21 cellular contexts compared by ENCODE assay signal in the genomic region with DNA sequence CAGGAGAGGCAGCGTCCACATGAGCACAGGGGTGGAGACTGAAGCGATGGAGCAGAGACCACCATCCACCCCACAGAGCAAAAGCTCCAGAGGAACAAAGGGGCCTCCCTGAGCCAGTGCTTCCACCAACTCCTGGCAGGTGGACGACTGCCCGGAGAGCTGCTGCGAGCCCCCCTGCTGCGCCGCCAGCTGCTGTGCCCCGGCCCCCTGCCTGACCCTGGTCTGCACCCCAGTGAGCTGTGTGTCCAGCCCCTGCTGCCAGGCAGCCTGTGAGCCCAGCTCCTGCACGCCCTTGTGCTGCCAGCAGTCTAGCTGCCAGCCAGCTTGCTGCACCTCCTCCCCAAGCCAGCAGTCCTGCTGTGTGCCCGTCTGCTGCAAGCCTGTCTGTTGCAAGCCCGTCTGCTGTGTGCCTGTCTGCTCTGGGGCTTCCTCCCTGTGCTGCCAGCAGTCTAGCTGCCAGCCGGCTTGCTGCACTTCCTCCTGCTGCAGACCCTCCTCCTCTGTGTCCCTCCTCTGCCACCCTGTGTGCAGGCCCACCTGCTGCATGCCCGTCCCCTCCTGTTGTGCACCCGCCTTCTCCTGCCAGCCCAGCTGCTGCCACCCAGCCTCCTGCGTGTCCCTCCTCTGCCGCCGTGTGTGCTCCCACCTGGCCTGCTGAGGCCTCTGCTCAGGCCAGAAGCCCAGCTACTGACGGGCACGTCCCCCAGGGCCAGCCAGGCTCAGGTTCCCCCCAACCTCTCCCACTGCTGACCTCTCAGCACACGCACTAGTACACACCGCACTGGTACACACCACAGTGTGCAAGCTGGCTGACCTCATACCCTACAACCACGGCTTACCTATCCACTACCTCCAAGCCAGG. TPM values are rescaled to one million over a fixed set of nuclear protein-coding genes. Genes with fewer than 3 reads are reported as not detected.
A peak's percentile ranks its signal among the peaks of the same experiment; 100 is the strongest.
DNase-seq lines count a peak whose midpoint lies in the region; ATAC-seq and TF ChIP-seq lines count a peak whose summit lies in the region.
"Had no signal": no experiment of that assay in that cellular context is flagged by ENCODE, and none has a peak within 500 bp of the region (broad histone marks: within the 10 kb centered on the region; RNA-seq: fewer than 3 reads in every experiment).

No MANE protein-coding gene starts in this region.

- no peak for TF ChIP-seq EP300 in SK-N-SH (IDR thresholded peaks at IDR 0.05; ENCODE audit: borderline replicate concordance in 1 of 2, low read depth in 1 of 2, low read length in 1 of 2)

- H3K4me3 ChIP-seq in SK-N-SH (ENCODE audit: low read depth in 2 of 2, low read length in 1 of 2) (no peak overlapping the region), colonic mucosa (no peak overlapping the region)
- H3K4me3 ChIP-seq: body of pancreas, dorsolateral prefrontal cortex, prostate gland had no signal

- no peak overlapping the region for H2AFZ ChIP-seq in SK-N-SH (ENCODE audit: low read depth)

- H3K9ac ChIP-seq in SK-N-SH = no peak overlapping the region
- H3K9ac ChIP-seq in colonic mucosa (ENCODE audit: low read depth in 2 of 2, low read length in 2 of 2) = no peak overlapping the region

- H4K20me1 ChIP-seq in SK-N-SH (ENCODE audit: insufficient read depth) = no peaks in the 10 kb centered on the region

- no peaks in the 10 kb centered on the region for H3K9me2 ChIP-seq in SK-N-SH

- POLR2A ChIA-PET in SK-N-SH (lab: Yijun Ruan, JAX) = no interaction called here

- H3K79me2 ChIP-seq in SK-N-SH (ENCODE audit: insufficient read depth) = no peaks in the 10 kb centered on the region

- WGBS in SK-N-SH (ENCODE audit: low lambda C conversion rate) = 21% methylated on average over 11 of the region's 22 CpGs

- H3K36me3 ChIP-seq in SK-N-SH (replicated peaks in 1 of 2; ENCODE audit: control insufficient read depth in 1 of 2, insufficient read depth in 2 of 2, low read length in 1 of 2) (no peaks in the 10 kb centered on the region), colonic mucosa (no peaks in the 10 kb centered on the region)
- H3K36me3 ChIP-seq: prostate gland had no signal

- no peaks in the 10 kb centered on the region for H3K9me3 ChIP-seq in SK-N-SH
- no peaks in the 10 kb centered on the region for H3K9me3 ChIP-seq in colonic mucosa
- H3K9me3 ChIP-seq: body of pancreas, prostate gland had no signal

- H3K4me2 ChIP-seq in SK-N-SH = no peak overlapping the region

- CTCF ChIA-PET in SK-N-SH (lab: Yijun Ruan, JAX) = interaction anchor here (1.1 to 1.9 kb wide), 2 partner anchors 91 to 98 kb away, joined by 3 to 7 read pairs; no protein-coding TSS in a partner anchor

- intact Hi-C loops in colonic mucosa (cut with DNase I) = no loop called here

- ATAC-seq in SK-N-SH treated with all-trans-retinoic acid at 6 μM for 48 hours (no peak), GM18519 (IDR thresholded peaks at IDR 0.05; ENCODE audit: low FRiP score, unreplicated experiment) (no peak)
- ATAC-seq: activated T-cell treated with anti-CD3 and anti-CD28 coated beads, Interleukin-2, amount 50 U/mL, for 4 hours; body of pancreas; esophagus mucosa; stimulated activated naive B cell treated with anti-CD40 and anti-IgM and Interleukin-4, amounts not matched to agents 10 μg/mL and 1 μg/mL and 100 μg/mL, for 72 hours had no signal

- H3K27me3 ChIP-seq in SK-N-SH (ENCODE audit: insufficient read depth) (peaks cover 83% of the 10 kb centered on the region), colonic mucosa (peaks cover 30% of the 10 kb centered on the region)

- TF ChIP-seq CTCF in SK-N-SH (IDR thresholded peaks at IDR 0.05) = no peak
- TF ChIP-seq CTCF in colonic mucosa (IDR thresholded peaks at IDR 0.05) = no peak

- H3K27ac ChIP-seq in SK-N-SH (ENCODE audit: low read depth in 2 of 2, low read length in 1 of 2) (no peak overlapping the region), colonic mucosa (no peak overlapping the region)
- H3K27ac ChIP-seq: body of pancreas, C4-2B, dorsolateral prefrontal cortex, prostate gland had no signal

- H3K4me1 ChIP-seq in SK-N-SH (ENCODE audit: control insufficient read depth in 1 of 2, insufficient read depth in 2 of 2, low read depth in 1 of 2, low read length in 1 of 2) (no peaks in the 10 kb centered on the region; a peak in 1 of 4 replicates), colonic mucosa (no peaks in the 10 kb centered on the region)
- H3K4me1 ChIP-seq: body of pancreas, prostate gland had no signal

- DNase-seq in SK-N-SH (peak; percentile 9), NCI-H1092 treated with DMSO at 0.1 percent for 48 hours (lab: John Stamatoyannopoulos, UW) (peak; percentile 82), colonic mucosa (peak; percentile 12), HCEC 1CT (no peak), occipital lobe (lab: John Stamatoyannopoulos, UW) (no peak)
- peak; percentile 20 for DNase-seq in stimulated activated CD8-positive, alpha-beta memory T cell treated with anti-CD3 and anti-CD28 coated beads, Interleukin-4, amount 100 ng/mL, for 48 hours
- DNase-seq: activated CD4-positive, alpha-beta T cell treated with anti-CD3 and anti-CD28 coated beads for 4 hours; activated T-cell treated with anti-CD3 and anti-CD28 coated beads, Interleukin-2, amount 50 U/mL, for 4 hours; body of pancreas; GOT3; KBM-7; NCI-H2227 treated with DMSO at 0.1 percent for 48 hours; stimulated activated naive B cell treated with anti-CD40 and anti-IgM and Interleukin-4, amounts not matched to agents 10 μg/mL and 1 μg/mL and 100 μg/mL, for 72 hours; trophoblast cell had no signal

- no peaks in the 10 kb centered on the region for H3F3A ChIP-seq in SK-N-SH (replicated peaks; ENCODE audit: insufficient read depth)

- no peak for TF ChIP-seq RAD21 in SK-N-SH (IDR thresholded peaks at IDR 0.05; ENCODE audit: low read length)

TF ChIP-seq in SK-N-SH treated with all-trans-retinoic acid at 6 μM for 48 hours, 23 proteins besides CTCF, POLR2A, EP300 and RAD21:
- TF ChIP-seq, protein P1, sequence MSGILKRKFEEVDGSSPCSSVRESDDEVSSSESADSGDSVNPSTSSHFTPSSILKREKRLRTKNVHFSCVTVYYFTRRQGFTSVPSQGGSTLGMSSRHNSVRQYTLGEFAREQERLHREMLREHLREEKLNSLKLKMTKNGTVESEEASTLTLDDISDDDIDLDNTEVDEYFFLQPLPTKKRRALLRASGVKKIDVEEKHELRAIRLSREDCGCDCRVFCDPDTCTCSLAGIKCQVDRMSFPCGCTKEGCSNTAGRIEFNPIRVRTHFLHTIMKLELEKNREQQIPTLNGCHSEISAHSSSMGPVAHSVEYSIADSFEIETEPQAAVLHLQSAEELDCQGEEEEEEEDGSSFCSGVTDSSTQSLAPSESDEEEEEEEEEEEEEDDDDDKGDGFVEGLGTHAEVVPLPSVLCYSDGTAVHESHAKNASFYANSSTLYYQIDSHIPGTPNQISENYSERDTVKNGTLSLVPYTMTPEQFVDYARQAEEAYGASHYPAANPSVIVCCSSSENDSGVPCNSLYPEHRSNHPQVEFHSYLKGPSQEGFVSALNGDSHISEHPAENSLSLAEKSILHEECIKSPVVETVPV (CRISPR knock-in tag; IDR thresholded peaks at IDR 0.05) = no peak
- TF ChIP-seq, protein P2, sequence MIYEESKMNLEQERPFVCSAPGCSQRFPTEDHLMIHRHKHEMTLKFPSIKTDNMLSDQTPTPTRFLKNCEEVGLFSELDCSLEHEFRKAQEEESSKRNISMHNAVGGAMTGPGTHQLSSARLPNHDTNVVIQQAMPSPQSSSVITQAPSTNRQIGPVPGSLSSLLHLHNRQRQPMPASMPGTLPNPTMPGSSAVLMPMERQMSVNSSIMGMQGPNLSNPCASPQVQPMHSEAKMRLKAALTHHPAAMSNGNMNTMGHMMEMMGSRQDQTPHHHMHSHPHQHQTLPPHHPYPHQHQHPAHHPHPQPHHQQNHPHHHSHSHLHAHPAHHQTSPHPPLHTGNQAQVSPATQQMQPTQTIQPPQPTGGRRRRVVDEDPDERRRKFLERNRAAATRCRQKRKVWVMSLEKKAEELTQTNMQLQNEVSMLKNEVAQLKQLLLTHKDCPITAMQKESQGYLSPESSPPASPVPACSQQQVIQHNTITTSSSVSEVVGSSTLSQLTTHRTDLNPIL (CRISPR knock-in tag; IDR thresholded peaks at IDR 0.05; ENCODE audit: low read depth) = no peak
- no peak for TF ChIP-seq BACH2 (CRISPR knock-in tag; IDR thresholded peaks at IDR 0.05; ENCODE audit: borderline replicate concordance)

RNA-seq across cellular contexts. Expression of a gene that starts 5.4 kb away (rescaled TPM):
- not detected in 2 replicates for polyA plus RNA-seq in SK-N-SH (2012; rRNA removed)
- not detected in 2 replicates for polyA plus RNA-seq in SK-N-SH (2012; cell fraction: cytosol; rRNA removed)
- polyA plus RNA-seq in SK-N-SH (2012; cell fraction: nucleus; rRNA removed) = not detected in 2 replicates
- total RNA-seq in colonic mucosa = not detected
- total RNA-seq in occipital lobe = not detected
- total RNA-seq: A673; activated T-cell treated with anti-CD3 and anti-CD28 coated beads, Interleukin-2, amount 50 U/mL, for 4 hours; body of pancreas; dorsolateral prefrontal cortex; esophagus mucosa; prostate gland had no signal

RNA-seq across cellular contexts. Expression of a gene that starts 9.0 kb away (rescaled TPM):
- 0.03 and 0.08 TPM in 2 replicates for polyA plus RNA-seq in SK-N-SH (2012; rRNA removed)
- polyA plus RNA-seq in SK-N-SH (2012; cell fraction: cytosol; rRNA removed) = 0.01 and 0.04 TPM in 2 replicates
- 0.47 and 0.67 TPM in 2 replicates for polyA plus RNA-seq in SK-N-SH (2012; cell fraction: nucleus; rRNA removed)
- total RNA-seq in colonic mucosa (not detected), occipital lobe (not detected)
- total RNA-seq: activated T-cell treated with anti-CD3 and anti-CD28 coated beads, Interleukin-2, amount 50 U/mL, for 4 hours had no signal

RNA-seq across cellular contexts. Expression of a gene that starts 20.4 kb away (rescaled TPM):
- not detected in 2 replicates for polyA plus RNA-seq in SK-N-SH (2012; rRNA removed)
- polyA plus RNA-seq in SK-N-SH (2012; cell fraction: cytosol; rRNA removed) = not detected in 2 replicates
- polyA plus RNA-seq in SK-N-SH (2012; cell fraction: nucleus; rRNA removed) = not detected in 2 replicates
- total RNA-seq in colonic mucosa (not detected), occipital lobe (not detected)
- total RNA-seq: activated T-cell treated with anti-CD3 and anti-CD28 coated beads, Interleukin-2, amount 50 U/mL, for 4 hours; body of pancreas; esophagus mucosa; prostate gland had no signal

RNA-seq across cellular contexts. Expression of a gene that starts 35.6 kb away (rescaled TPM):
- not detected in 2 replicates for polyA plus RNA-seq in SK-N-SH (2012; rRNA removed)
- not detected in 2 replicates for polyA plus RNA-seq in SK-N-SH (2012; cell fraction: cytosol; rRNA removed)
- polyA plus RNA-seq in SK-N-SH (2012; cell fraction: nucleus; rRNA removed) = not detected in 2 replicates
- total RNA-seq in colonic mucosa = not detected
- total RNA-seq in occipital lobe = not detected
- total RNA-seq: activated T-cell treated with anti-CD3 and anti-CD28 coated beads, Interleukin-2, amount 50 U/mL, for 4 hours; body of pancreas; dorsolateral prefrontal cortex; esophagus mucosa; prostate gland had no signal

RNA-seq across cellular contexts. Expression of a gene that starts 44.6 kb away (rescaled TPM):
- polyA plus RNA-seq in SK-N-SH (2012; rRNA removed) = not detected in 2 replicates
- not detected in 2 replicates for polyA plus RNA-seq in SK-N-SH (2012; cell fraction: cytosol; rRNA removed)
- polyA plus RNA-seq in SK-N-SH (2012; cell fraction: nucleus; rRNA removed) = not detected in 2 replicates
- not detected for total RNA-seq in colonic mucosa
- total RNA-seq in occipital lobe = not detected
- total RNA-seq: A673; activated T-cell treated with anti-CD3 and anti-CD28 coated beads, Interleukin-2, amount 50 U/mL, for 4 hours; body of pancreas; dorsolateral prefrontal cortex; esophagus mucosa; prostate gland had no signal

Comparison
In these comparisons a context has a peak if more than half of its experiments do, and no peak if none do; other contexts are left out.
1. DNase-seq: peak in SK-N-SH (single experiment), NCI-H1092 treated with DMSO at 0.1 percent for 48 hours (single experiment), colonic mucosa (single experiment) and stimulated activated CD8-positive, alpha-beta memory T cell treated with anti-CD3 and anti-CD28 coated beads, Interleukin-4, amount 100 ng/mL, for 48 hours (single experiment); none in HCEC 1CT (single experiment) and occipital lobe (single experiment).